8 cellular contexts compared by ENCODE assay signal in genomic region chr2:141591787-141592186, GRCh38.
"Had no signal": no experiment of that assay in that cellular context is flagged by ENCODE, and none has a peak within 500 bp of the region (broad histone marks: within the 10 kb centered on the region; RNA-seq: fewer than 3 reads in every experiment).

No MANE protein-coding gene starts in this region.

- H3K4me3 ChIP-seq: GM12878 had no signal

- ATAC-seq: GM12878 had no signal

- DNase-seq: GDM1, GF-D8 had no signal

- FAIRE-seq: G401.6, GM12878, GM12891, GM12892, GM18507, GM19239 had no signal
